ENCODE assay signal across 27 cellular contexts in the genomic region with DNA sequence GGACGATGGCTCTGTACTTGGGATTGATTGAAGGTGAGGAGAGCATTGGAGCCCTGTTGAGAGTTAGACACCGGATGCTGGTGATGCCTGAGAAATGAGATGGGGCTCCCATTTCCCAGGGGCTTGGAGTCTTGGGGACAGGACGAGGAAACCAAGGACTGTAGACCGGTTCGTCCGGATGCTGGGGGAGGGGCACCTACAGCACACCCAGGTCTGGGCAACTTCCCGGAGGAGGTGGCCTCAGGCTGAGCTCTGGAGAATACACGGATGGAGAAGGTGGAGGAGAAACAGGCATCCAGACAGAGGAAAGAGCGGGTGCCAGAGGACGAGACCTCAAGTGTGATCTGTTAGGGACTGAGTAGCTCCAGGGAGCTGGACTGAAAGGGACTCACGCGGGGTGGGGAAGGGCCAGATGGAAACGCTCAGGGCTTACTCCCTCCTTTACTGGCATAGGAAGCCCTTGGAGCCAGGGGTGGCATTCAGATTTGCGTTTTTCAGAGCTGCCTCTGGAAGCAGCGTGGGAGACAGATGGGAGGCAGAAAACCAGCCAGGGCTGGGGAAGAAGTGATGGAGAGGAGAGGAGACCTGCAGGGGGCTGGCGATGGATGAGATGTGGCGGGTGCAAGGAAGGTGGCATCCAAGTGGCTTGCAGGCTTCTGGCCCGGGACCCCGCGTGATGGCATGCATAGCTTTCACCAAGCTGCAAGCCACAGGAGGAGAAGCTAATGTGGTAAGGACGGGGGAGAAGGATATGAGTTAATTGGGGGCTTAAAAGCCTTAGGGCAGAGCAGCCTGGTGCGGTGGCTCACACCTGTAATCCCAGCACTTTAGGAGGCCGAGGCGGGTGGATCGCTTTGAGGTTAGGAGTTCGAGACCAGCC. TPM values are rescaled to one million over a fixed set of nuclear protein-coding genes. Genes with fewer than 3 reads are reported as not detected.
DNase-seq lines count a peak whose midpoint lies in the region; ATAC-seq and TF ChIP-seq lines count a peak whose summit lies in the region.
"Had no signal": no experiment of that assay in that cellular context is flagged by ENCODE, and none has a peak within 500 bp of the region (broad histone marks: within the 10 kb centered on the region; RNA-seq: fewer than 3 reads in every experiment).

No MANE protein-coding gene starts in this region.

- POLR2A ChIA-PET in MCF 10A (lab: Yijun Ruan, JAX): interaction anchor here (0.6 to 1.3 kb wide), 2 partner anchors 9 to 12 kb away, joined by 3 to 4 read pairs; no protein-coding TSS in a partner anchor

- dilution Hi-C loops in mammary epithelial cell (cut with HindIII; ENCODE audit: low sequenced_read_pairs): no loop called here

- WGBS in mammary epithelial cell (ENCODE audit: low coverage, missing lambda C conversion rate): 71% methylated on average over 10 of the region's 26 CpGs
- 87 to 94% (median 93%) methylated on average over 25 to 26 of the region's 26 CpGs for WGBS in adrenal gland, 4 donors
- 71 to 77% methylated on average over 25 to 26 of the region's 26 CpGs for WGBS in body of pancreas, 2 donors

- no peak for TF ChIP-seq POLR2A in adrenal gland (IDR thresholded peaks at IDR 0.05)
- TF ChIP-seq POLR2A in body of pancreas (IDR thresholded peaks at IDR 0.05): no peak

- BruUV-seq in MCF 10A (replicated peaks; lab: Mats Ljungman, UMichigan): no TSS peak
- BruUV-seq in mammary epithelial cell (replicated peaks; lab: Mats Ljungman, UMichigan): no TSS peak

- no peak overlapping the region for H3K9ac ChIP-seq in mammary epithelial cell (ENCODE audit: insufficient read depth, low read length)

- no peak overlapping the region for H3K27ac ChIP-seq in mammary epithelial cell (ENCODE audit: insufficient read depth, low read depth, low read length)
- H3K27ac ChIP-seq in adrenal gland: no peak overlapping the region
- no peak overlapping the region for H3K27ac ChIP-seq in upper lobe of right lung
- no peak overlapping the region for H3K27ac ChIP-seq in body of pancreas
- H3K27ac ChIP-seq: Peyer's patch, right lobe of liver, testis had no signal

- no peaks in the 10 kb centered on the region for H3K9me3 ChIP-seq in mammary epithelial cell (replicated peaks; ENCODE audit: insufficient read depth, low read length)
- no peaks in the 10 kb centered on the region for H3K9me3 ChIP-seq in adrenal gland (replicated peaks in 1 of 3)
- no peaks in the 10 kb centered on the region for H3K9me3 ChIP-seq in upper lobe of right lung
- no peaks in the 10 kb centered on the region for H3K9me3 ChIP-seq in body of pancreas
- H3K9me3 ChIP-seq: Peyer's patch, right lobe of liver, SJCRH30, testis had no signal

- no peak overlapping the region for H3K4me2 ChIP-seq in mammary epithelial cell (ENCODE audit: insufficient read depth, low read depth, low read length)

- H3K79me2 ChIP-seq in mammary epithelial cell (ENCODE audit: insufficient read depth, low read length): no peaks in the 10 kb centered on the region

- ATAC-seq in upper lobe of right lung (no peak), GM18858 (IDR thresholded peaks at IDR 0.05; ENCODE audit: unreplicated experiment) (no peak), body of pancreas (no peak)
- no peak for ATAC-seq in stimulated activated naive CD8-positive, alpha-beta T cell treated with anti-CD3 and anti-CD28 coated beads, Interleukin-15, amount 100 ng/mL, for 72 hours
- ATAC-seq: left colon; right lobe of liver; stimulated activated naive B cell treated with anti-CD40 and anti-IgM and Interleukin-4, amounts not matched to agents 10 μg/mL and 1 μg/mL and 100 μg/mL, for 72 hours had no signal

- intact Hi-C loops in MCF 10A (cut with micrococcal nuclease): no loop called here
- intact Hi-C loops in mammary epithelial cell (cut with micrococcal nuclease): no loop called here
- intact Hi-C loops in adrenal gland (cut with DNase I): no loop called here
- intact Hi-C loops in upper lobe of right lung (cut with DNase I): no loop called here
- intact Hi-C loops in body of pancreas (cut with DNase I): no loop called here

- DNase-seq in MCF 10A (ENCODE audit: unreplicated experiment) (no peak), mammary epithelial cell (no peak), adrenal gland (peak in 4 of 7 donors; percentile 14 to 46 (median 20)), nephron progenitor cell (no peak), upper lobe of right lung (peak; percentile 52), body of pancreas (no peak)
- DNase-seq in stimulated activated naive CD8-positive, alpha-beta T cell treated with anti-CD3 and anti-CD28 coated beads, Interleukin-15, amount 100 ng/mL, for 72 hours: no peak
- DNase-seq: activated CD4-positive, alpha-beta T cell treated with anti-CD3 and anti-CD28 coated beads, Interleukin-2, amount 10 ng/mL, durations not matched to agents 24 days and 14 days; AML-193; CD4-positive, alpha-beta memory T cell; effector CD8-positive, alpha-beta T cell; GOT3; mesendoderm; NCI-H1105 treated with DMSO at 0.1 percent for 48 hours; NCI-H2029 treated with DMSO at 0.1 percent for 48 hours; NCI-H2227 treated with DMSO at 0.1 percent for 48 hours; NCI-H748 treated with DMSO at 0.1 percent for 48 hours; right lobe of liver; stimulated activated CD4-positive, alpha-beta T cell treated with anti-CD3 and anti-CD28 coated beads, Interleukin-4, amount 100 ng/mL, for 4 hours; stimulated activated naive B cell treated with anti-CD40 and anti-IgM and Interleukin-4, amounts not matched to agents 10 μg/mL and 1 μg/mL and 100 μg/mL, for 72 hours; testis had no signal

- TF ChIP-seq CTCF in MCF 10A (IDR thresholded peaks at IDR 0.05; ENCODE audit: unreplicated experiment) (no peak), mammary epithelial cell (conservative IDR thresholded peaks at IDR 0.05 in 1 of 2, IDR thresholded peaks at IDR 0.05 in 1 of 2; ENCODE audit: extremely low read depth in 1 of 2, insufficient read depth in 1 of 2, low read depth in 1 of 2, low read length in 2 of 2) (no peak), adrenal gland (IDR thresholded peaks at IDR 0.05) (no peak), nephron progenitor cell (IDR thresholded peaks at IDR 0.05) (no peak), upper lobe of right lung (IDR thresholded peaks at IDR 0.05) (no peak), body of pancreas (IDR thresholded peaks at IDR 0.05) (no peak)

- H3K4me3 Mint-ChIP-seq in MCF 10A (ENCODE audit: unreplicated experiment): no peak overlapping the region
- H3K4me3 Mint-ChIP-seq in nephron progenitor cell: no peak overlapping the region
- H3K4me3 Mint-ChIP-seq in stimulated activated naive CD8-positive, alpha-beta T cell treated with anti-CD3 and anti-CD28 coated beads, Interleukin-15, amount 100 ng/mL, for 72 hours: no peak overlapping the region
- H3K4me3 Mint-ChIP-seq: activated CD4-positive, alpha-beta T cell treated with anti-CD3 and anti-CD28 coated beads, Interleukin-2, amount 10 ng/mL, durations not matched to agents 24 days and 14 days; activated naive CD4-positive, alpha-beta T cell treated with anti-CD3 and anti-CD28 coated beads, Interleukin-2, amount 50 U/mL, for 24 hours; IgD-negative memory B cell; stimulated activated naive B cell treated with anti-CD40 and anti-IgM and Interleukin-4, amounts not matched to agents 10 μg/mL and 1 μg/mL and 100 μg/mL, for 72 hours had no signal

- H3K36me3 Mint-ChIP-seq in MCF 10A (ENCODE audit: insufficient read depth, unreplicated experiment) (peaks cover 5% of the 10 kb centered on the region), nephron progenitor cell (ENCODE audit: low read depth) (no peaks in the 10 kb centered on the region)
- H3K36me3 Mint-ChIP-seq: activated naive CD4-positive, alpha-beta T cell treated with anti-CD3 and anti-CD28 coated beads, Interleukin-2, amount 50 U/mL, for 24 hours; CD4-positive, alpha-beta memory T cell; stimulated activated naive B cell treated with anti-CD40 and anti-IgM and Interleukin-4, amounts not matched to agents 10 μg/mL and 1 μg/mL and 100 μg/mL, for 72 hours had no signal

- H4K20me1 ChIP-seq in mammary epithelial cell (ENCODE audit: insufficient read depth, low read length): no peaks in the 10 kb centered on the region

- H3K27me3 Mint-ChIP-seq in MCF 10A (ENCODE audit: insufficient read depth, unreplicated experiment): no peaks in the 10 kb centered on the region
- H3K27me3 Mint-ChIP-seq in nephron progenitor cell (ENCODE audit: low read depth, poor library complexity): peaks cover 70% of the 10 kb centered on the region
- peaks cover 35% of the 10 kb centered on the region for H3K27me3 Mint-ChIP-seq in stimulated activated naive CD8-positive, alpha-beta T cell treated with anti-CD3 and anti-CD28 coated beads, Interleukin-15, amount 100 ng/mL, for 72 hours
- H3K27me3 Mint-ChIP-seq: activated naive CD4-positive, alpha-beta T cell treated with anti-CD3 and anti-CD28 coated beads, Interleukin-2, amount 50 U/mL, for 24 hours had no signal

- in situ Hi-C loops in mammary epithelial cell (cut with MboI; ENCODE audit: low sequenced_read_pairs in 2 of 2): no loop called here

- H3K4me3 ChIP-seq in mammary epithelial cell (replicated peaks in 1 of 3; ENCODE audit: insufficient read depth in 1 of 3, low read depth in 2 of 3, low read length in 3 of 3): no peak overlapping the region
- no peak overlapping the region for H3K4me3 ChIP-seq in adrenal gland
- H3K4me3 ChIP-seq in upper lobe of right lung: no peak overlapping the region
- H3K4me3 ChIP-seq in body of pancreas: no peak overlapping the region
- H3K4me3 ChIP-seq: Peyer's patch, right lobe of liver, SJCRH30, testis had no signal

- H3K27ac Mint-ChIP-seq in MCF 10A (ENCODE audit: low read depth, unreplicated experiment): peak overlapping the region; percentile 8
- peak overlapping the region; percentile 13 for H3K27ac Mint-ChIP-seq in nephron progenitor cell
- H3K27ac Mint-ChIP-seq in stimulated activated naive CD8-positive, alpha-beta T cell treated with anti-CD3 and anti-CD28 coated beads, Interleukin-15, amount 100 ng/mL, for 72 hours: peak overlapping the region in 1 of 2 donors; percentile 23
- H3K27ac Mint-ChIP-seq: activated CD4-positive, alpha-beta T cell treated with anti-CD3 and anti-CD28 coated beads, Interleukin-2, amount 10 ng/mL, durations not matched to agents 24 days and 14 days; activated naive CD4-positive, alpha-beta T cell treated with anti-CD3 and anti-CD28 coated beads, Interleukin-2, amount 50 U/mL, for 24 hours; stimulated activated naive B cell treated with anti-CD40 and anti-IgM and Interleukin-4, amounts not matched to agents 10 μg/mL and 1 μg/mL and 100 μg/mL, for 72 hours had no signal

- H3K9me3 Mint-ChIP-seq in MCF 10A (ENCODE audit: unreplicated experiment) (no peaks in the 10 kb centered on the region), nephron progenitor cell (no peaks in the 10 kb centered on the region)
- H3K9me3 Mint-ChIP-seq in stimulated activated naive CD8-positive, alpha-beta T cell treated with anti-CD3 and anti-CD28 coated beads, Interleukin-15, amount 100 ng/mL, for 72 hours: no peaks in the 10 kb centered on the region
- H3K9me3 Mint-ChIP-seq: activated CD4-positive, alpha-beta T cell treated with anti-CD3 and anti-CD28 coated beads, Interleukin-2, amount 10 ng/mL, durations not matched to agents 24 days and 14 days; activated naive CD4-positive, alpha-beta T cell treated with anti-CD3 and anti-CD28 coated beads, Interleukin-2, amount 50 U/mL, for 24 hours; IgD-negative memory B cell; stimulated activated naive B cell treated with anti-CD40 and anti-IgM and Interleukin-4, amounts not matched to agents 10 μg/mL and 1 μg/mL and 100 μg/mL, for 72 hours had no signal

- H3K36me3 ChIP-seq in mammary epithelial cell (ENCODE audit: insufficient read depth, low read length) (no peaks in the 10 kb centered on the region), adrenal gland (replicated peaks in 1 of 2) (no peaks in the 10 kb centered on the region), upper lobe of right lung (no peaks in the 10 kb centered on the region), body of pancreas (replicated peaks in 1 of 2; ENCODE audit: insufficient read depth in 1 of 2, low read depth in 2 of 2) (no peaks in the 10 kb centered on the region)
- H3K36me3 ChIP-seq: Peyer's patch, right lobe of liver, SJCRH30 had no signal

- H3K4me1 ChIP-seq in mammary epithelial cell (ENCODE audit: insufficient read depth, low read length) (peaks cover 45% of the 10 kb centered on the region), adrenal gland (replicated peaks in 1 of 2) (peaks cover 26 to 34% of the 10 kb centered on the region in 2 donors), upper lobe of right lung (peaks cover 40% of the 10 kb centered on the region), body of pancreas (peaks cover 16% of the 10 kb centered on the region)

- CTCF ChIA-PET in MCF 10A (lab: Yijun Ruan, JAX): interaction anchor here (0.6 to 6.1 kb wide), 4 partner anchors 10 to 360 kb away, joined by 3 to 29 read pairs (median 6); no protein-coding TSS in a partner anchor
- CTCF ChIA-PET in mammary epithelial cell (lab: Charles Lee; ENCODE audit: low non-redundant PET): interaction anchor here (0.6 kb wide), 1 partner anchor 9 kb away, joined by 7 read pairs; no protein-coding TSS in a partner anchor

- peaks cover 47% of the 10 kb centered on the region for H3K4me1 Mint-ChIP-seq in MCF 10A (ENCODE audit: insufficient read depth, unreplicated experiment)
- H3K4me1 Mint-ChIP-seq in nephron progenitor cell: peaks cover 10% of the 10 kb centered on the region
- no peaks in the 10 kb centered on the region for H3K4me1 Mint-ChIP-seq in stimulated activated naive CD8-positive, alpha-beta T cell treated with anti-CD3 and anti-CD28 coated beads, Interleukin-15, amount 100 ng/mL, for 72 hours
- H3K4me1 Mint-ChIP-seq: activated CD4-positive, alpha-beta T cell treated with anti-CD3 and anti-CD28 coated beads, Interleukin-2, amount 10 ng/mL, durations not matched to agents 24 days and 14 days; activated naive CD4-positive, alpha-beta T cell treated with anti-CD3 and anti-CD28 coated beads, Interleukin-2, amount 50 U/mL, for 24 hours; CD4-positive, alpha-beta memory T cell; stimulated activated naive B cell treated with anti-CD40 and anti-IgM and Interleukin-4, amounts not matched to agents 10 μg/mL and 1 μg/mL and 100 μg/mL, for 72 hours had no signal

- H2AFZ ChIP-seq in mammary epithelial cell (ENCODE audit: low read depth, low read length): no peak overlapping the region

- H3K27me3 ChIP-seq in mammary epithelial cell (ENCODE audit: insufficient read depth, low read length) (no peaks in the 10 kb centered on the region), adrenal gland (no peaks in the 10 kb centered on the region), upper lobe of right lung (no peaks in the 10 kb centered on the region), body of pancreas (peaks cover 0 to 11% of the 10 kb centered on the region in 2 donors)
- H3K27me3 ChIP-seq: Peyer's patch, right lobe of liver, SJCRH30, testis had no signal

RNA-seq across cellular contexts. Expression of a gene that starts 8.3 kb away (rescaled TPM):
- total RNA-seq in MCF 10A (2022) (3.0 and 3.3 TPM in 2 replicates), mammary epithelial cell (10 to 100 TPM; 13.2 to 22.0 TPM), adrenal gland (100 to 1,000 TPM in 6 of 8 donors, 10 to 100 TPM in 2; 74.6 to 175 (median 137) TPM), upper lobe of right lung (28.3 TPM), body of pancreas (10 to 100 TPM in 1 of 2 donors, 1 to 10 TPM in 1; 8.3 to 50.1 TPM)
- polyA plus RNA-seq in mammary epithelial cell (10.4 TPM), adrenal gland (100 to 1,000 TPM in 1 of 3 donors, 10 to 100 TPM in 2; 17.2 to 147 (median 74.4) TPM)
- 10.4 TPM for polyA minus RNA-seq in mammary epithelial cell
- total RNA-seq: activated CD4-positive, alpha-beta T cell treated with anti-CD3 and anti-CD28 coated beads, Interleukin-2, amount 10 ng/mL, durations not matched to agents 24 days and 14 days; CD4-positive, alpha-beta memory T cell had no signal
- polyA plus RNA-seq: CD4-positive, alpha-beta memory T cell; IgD-negative memory B cell had no signal

RNA-seq across cellular contexts. Expression of a gene that starts 22.7 kb away (rescaled TPM):
- 62.5 and 65.1 TPM in 2 replicates for total RNA-seq in MCF 10A (2022)
- total RNA-seq in mammary epithelial cell: 10 to 100 TPM; 54.5 to 86.5 TPM
- polyA plus RNA-seq in mammary epithelial cell: 61.6 TPM
- polyA minus RNA-seq in mammary epithelial cell: 59.7 TPM
- 10 to 100 TPM; 36.5 to 78.3 (median 61.5) TPM for total RNA-seq in adrenal gland
- polyA plus RNA-seq in adrenal gland: 10 to 100 TPM; 10.3 to 29.5 (median 10.7) TPM
- 59.6 TPM for total RNA-seq in upper lobe of right lung
- 10 to 100 TPM; 12.5 to 17.5 TPM for total RNA-seq in body of pancreas

RNA-seq across cellular contexts. Expression of a gene that starts 42.4 kb away (rescaled TPM):
- total RNA-seq in MCF 10A (2022) (34.5 and 40.3 TPM in 2 replicates), mammary epithelial cell (10 to 100 TPM; 11.8 to 24.2 TPM), adrenal gland (10 to 100 TPM; 19.0 to 87.5 (median 31.1) TPM), upper lobe of right lung (58.2 TPM), body of pancreas (10 to 100 TPM; 24.9 to 50.8 TPM)
- polyA plus RNA-seq in mammary epithelial cell (4.0 TPM), adrenal gland (100 to 1,000 TPM in 1 of 3 donors, 10 to 100 TPM in 1, 1 to 10 TPM in 1; 8.6 to 155 (median 40.1) TPM)
- 4.9 TPM for polyA minus RNA-seq in mammary epithelial cell

RNA-seq across cellular contexts. Expression of a gene that starts 52.5 kb away (rescaled TPM):
- total RNA-seq in MCF 10A (2022): 56.7 and 58.0 TPM in 2 replicates
- total RNA-seq in mammary epithelial cell: 100 to 1,000 TPM; 173 to 221 TPM
- polyA plus RNA-seq in mammary epithelial cell: 109 TPM
- polyA minus RNA-seq in mammary epithelial cell: 167 TPM
- total RNA-seq in adrenal gland: 1,000 to 10,000 TPM in 2 of 8 donors, 100 to 1,000 TPM in 6; 449 to 1,588 (median 791) TPM
- polyA plus RNA-seq in adrenal gland: 100 to 1,000 TPM; 266 to 499 (median 286) TPM
- 405 TPM for total RNA-seq in upper lobe of right lung
- total RNA-seq in body of pancreas: 100 to 1,000 TPM; 123 to 213 TPM

Comparison
In these comparisons a context has a peak if more than half of its experiments do, and no peak if none do; other contexts are left out.
1. DNase-seq: peak in adrenal gland (4 of 7) and upper lobe of right lung (single experiment); none in MCF 10A (single experiment), mammary epithelial cell (single experiment), nephron progenitor cell (single experiment), stimulated activated naive CD8-positive, alpha-beta T cell treated with anti-CD3 and anti-CD28 coated beads, Interleukin-15, amount 100 ng/mL, for 72 hours (0 of 2) and body of pancreas (0 of 4).